9 cellular contexts compared by ENCODE assay signal in the genomic region with DNA sequence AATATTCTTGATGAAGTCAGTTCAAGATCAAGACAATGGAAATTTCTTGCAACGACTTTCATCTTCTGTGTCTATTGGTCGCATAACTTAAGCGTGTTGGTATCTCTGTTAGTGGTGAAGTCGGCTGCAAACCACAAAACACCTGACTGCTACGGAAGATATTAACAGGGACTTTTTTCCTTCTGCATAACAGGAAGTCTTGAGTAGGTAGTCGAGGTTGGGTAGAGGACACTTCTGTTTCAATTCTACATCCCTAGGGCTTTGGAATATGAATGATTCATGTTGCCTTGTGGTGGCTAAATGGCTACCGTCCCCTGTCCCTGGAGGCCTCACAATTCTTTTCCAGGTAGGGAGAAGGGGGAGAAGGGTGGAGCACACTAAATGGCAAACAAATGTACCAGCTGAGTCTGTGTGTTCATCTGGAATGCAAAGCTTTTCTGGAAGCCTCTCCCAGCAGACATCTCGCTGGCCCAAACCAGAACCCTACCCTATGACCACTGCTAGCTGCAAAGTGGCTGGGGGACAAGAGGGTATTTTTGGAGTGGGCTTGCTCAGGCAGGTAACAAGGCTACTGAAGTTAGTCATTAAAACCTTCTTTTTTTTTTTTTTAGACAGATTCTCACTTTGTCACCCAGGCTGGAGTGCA. TPM values are rescaled to one million over a fixed set of nuclear protein-coding genes. Genes with fewer than 3 reads are reported as not detected.
A peak's percentile ranks its signal among the peaks of the same experiment; 100 is the strongest.
DNase-seq lines count a peak whose midpoint lies in the region; ATAC-seq and TF ChIP-seq lines count a peak whose summit lies in the region.
"Had no signal": no experiment of that assay in that cellular context is flagged by ENCODE, and none has a peak within 500 bp of the region (broad histone marks: within the 10 kb centered on the region; RNA-seq: fewer than 3 reads in every experiment).

No MANE protein-coding gene starts in this region.

- ATAC-seq in GM18873 (IDR thresholded peaks at IDR 0.05; ENCODE audit: low FRiP score, unreplicated experiment) = peak; percentile 77
- peak; percentile 61 for ATAC-seq in HG02981 (IDR thresholded peaks at IDR 0.05; ENCODE audit: unreplicated experiment)
- ATAC-seq in activated CD4-positive, alpha-beta T cell treated with anti-CD3 and anti-CD28 coated beads for 36 hours = peak; percentile 88
- ATAC-seq in SK-N-SH treated with all-trans-retinoic acid at 6 μM for 48 hours = no peak

- H3K18ac ChIP-seq in mesenchymal stem cell (ENCODE audit: low read depth in 1 of 2, low read length in 2 of 2) = no peak overlapping the region

- no peak overlapping the region for H3K9ac ChIP-seq in mesenchymal stem cell (ENCODE audit: low read length)

- POLR2A ChIA-PET in activated CD4-positive, alpha-beta T cell treated with anti-CD3 and anti-CD28 coated beads for 36 hours (lab: Charles Lee) = interaction anchor here (0.6 to 0.8 kb wide), 2 partner anchors 8 to 9 kb away, joined by 3 to 4 read pairs; no protein-coding TSS in a partner anchor

- no peak overlapping the region for H2BK5ac ChIP-seq in mesenchymal stem cell (ENCODE audit: low read depth, low read length, poor library complexity, severe bottlenecking)

- no peak overlapping the region for H2AK5ac ChIP-seq in mesenchymal stem cell (ENCODE audit: low read length, severe bottlenecking)

- no peak overlapping the region for H2BK12ac ChIP-seq in mesenchymal stem cell (ENCODE audit: low read length in 2 of 2)

- CTCF ChIA-PET in activated CD4-positive, alpha-beta T cell treated with anti-CD3 and anti-CD28 coated beads for 36 hours (lab: Charles Lee) = interaction anchor here (0.8 to 1.8 kb wide), 3 partner anchors 22 to 684 kb away, joined by 3 to 4 read pairs (median 4); no protein-coding TSS in a partner anchor

- H3K79me1 ChIP-seq in mesenchymal stem cell (replicated peaks; ENCODE audit: low read length, poor library complexity, severe bottlenecking) = no peaks in the 10 kb centered on the region

- H3K4me2 ChIP-seq in mesenchymal stem cell (ENCODE audit: low read length, poor library complexity, severe bottlenecking) = no peak overlapping the region

- no peaks in the 10 kb centered on the region for H3K36me3 ChIP-seq in mesenchymal stem cell (ENCODE audit: control insufficient read depth in 1 of 2, insufficient read depth in 2 of 2, low read depth in 1 of 2, low read length in 2 of 2)

- H4K91ac ChIP-seq in mesenchymal stem cell (ENCODE audit: low read length) = no peak overlapping the region

- H3K27ac ChIP-seq in mesenchymal stem cell (ENCODE audit: low read length, poor library complexity, severe bottlenecking) = no peak overlapping the region

- H2AFZ ChIP-seq in mesenchymal stem cell (ENCODE audit: low read depth, low read length) = no peak overlapping the region

- no peak overlapping the region for H2BK120ac ChIP-seq in mesenchymal stem cell (ENCODE audit: low read depth, low read length)

- no peaks in the 10 kb centered on the region for H3K27me3 Mint-ChIP-seq in activated CD4-positive, alpha-beta T cell treated with anti-CD3 and anti-CD28 coated beads for 36 hours

- peaks cover 38% of the 10 kb centered on the region for H3K4me1 Mint-ChIP-seq in activated CD4-positive, alpha-beta T cell treated with anti-CD3 and anti-CD28 coated beads for 36 hours

- peak overlapping the region; percentile 32 for H3K4me3 Mint-ChIP-seq in activated CD4-positive, alpha-beta T cell treated with anti-CD3 and anti-CD28 coated beads for 36 hours

- DNase-seq in activated CD4-positive, alpha-beta T cell treated with anti-CD3 and anti-CD28 coated beads for 36 hours = peak; percentile 71
- peak; percentile 21 to 25 for DNase-seq in stimulated activated CD4-positive, alpha-beta T cell treated with anti-CD3 and anti-CD28 coated beads, Interleukin-15, amount 100 ng/mL, for 48 hours (ENCODE audit: low read depth in 2 of 2)
- DNase-seq in mesenchymal stem cell = no peak
- no peak for DNase-seq in UCSD-AML1 (lab: John Stamatoyannopoulos, UW; ENCODE audit: unreplicated experiment)
- no peak for DNase-seq in mucosa of gallbladder (ENCODE audit: low spot score)
- DNase-seq: mammary epithelial cell had no signal

- intact Hi-C loops in activated CD4-positive, alpha-beta T cell treated with anti-CD3 and anti-CD28 coated beads for 36 hours (cut with DNase I, micrococcal nuclease) = loop anchor here in 1 of 2 experiments (1.0 to 2.0 kb wide), 3 partner anchors 11 to 246 kb away; a partner anchor contains a TSS

- H3K9me3 Mint-ChIP-seq in activated CD4-positive, alpha-beta T cell treated with anti-CD3 and anti-CD28 coated beads for 36 hours (ENCODE audit: low read depth) = no peaks in the 10 kb centered on the region

- H3K27ac Mint-ChIP-seq in activated CD4-positive, alpha-beta T cell treated with anti-CD3 and anti-CD28 coated beads for 36 hours = peak overlapping the region; percentile 64

- no peaks in the 10 kb centered on the region for H3K36me3 Mint-ChIP-seq in activated CD4-positive, alpha-beta T cell treated with anti-CD3 and anti-CD28 coated beads for 36 hours (ENCODE audit: low read depth)

- no peak overlapping the region for H3K14ac ChIP-seq in mesenchymal stem cell (ENCODE audit: low read length in 2 of 2)

- H4K8ac ChIP-seq in mesenchymal stem cell (ENCODE audit: low read length) = no peak overlapping the region

- no peak overlapping the region for H3K4me3 ChIP-seq in mesenchymal stem cell (ENCODE audit: insufficient read depth in 1 of 2, low read depth in 1 of 2, low read length in 2 of 2)

- H2BK15ac ChIP-seq in mesenchymal stem cell (ENCODE audit: low read depth, poor library complexity, severe bottlenecking) = no peak overlapping the region

- no peaks in the 10 kb centered on the region for H3K9me3 ChIP-seq in mesenchymal stem cell (ENCODE audit: control insufficient read depth, low read length)

- 71% methylated on average over 7 of the region's 8 CpGs for WGBS in mesenchymal stem cell

- H3K23ac ChIP-seq in mesenchymal stem cell (ENCODE audit: low read length in 2 of 2) = no peak overlapping the region

- no peaks in the 10 kb centered on the region for H3K4me1 ChIP-seq in mesenchymal stem cell (ENCODE audit: control insufficient read depth, insufficient read depth, low read depth, low read length)

- H3K27me3 ChIP-seq in mesenchymal stem cell (ENCODE audit: control insufficient read depth in 1 of 2, insufficient read depth in 1 of 2, low read length in 2 of 2) = peaks cover 5 to 14% of the 10 kb centered on the region in 2 experiments

- no peak overlapping the region for H3K4ac ChIP-seq in mesenchymal stem cell (ENCODE audit: low read depth in 1 of 2, low read length in 2 of 2)

TF ChIP-seq in SK-N-SH treated with all-trans-retinoic acid at 6 μM for 48 hours, 23 proteins besides CTCF, POLR2A, EP300 and RAD21 (continues in another document):
- TF ChIP-seq, protein P1, sequence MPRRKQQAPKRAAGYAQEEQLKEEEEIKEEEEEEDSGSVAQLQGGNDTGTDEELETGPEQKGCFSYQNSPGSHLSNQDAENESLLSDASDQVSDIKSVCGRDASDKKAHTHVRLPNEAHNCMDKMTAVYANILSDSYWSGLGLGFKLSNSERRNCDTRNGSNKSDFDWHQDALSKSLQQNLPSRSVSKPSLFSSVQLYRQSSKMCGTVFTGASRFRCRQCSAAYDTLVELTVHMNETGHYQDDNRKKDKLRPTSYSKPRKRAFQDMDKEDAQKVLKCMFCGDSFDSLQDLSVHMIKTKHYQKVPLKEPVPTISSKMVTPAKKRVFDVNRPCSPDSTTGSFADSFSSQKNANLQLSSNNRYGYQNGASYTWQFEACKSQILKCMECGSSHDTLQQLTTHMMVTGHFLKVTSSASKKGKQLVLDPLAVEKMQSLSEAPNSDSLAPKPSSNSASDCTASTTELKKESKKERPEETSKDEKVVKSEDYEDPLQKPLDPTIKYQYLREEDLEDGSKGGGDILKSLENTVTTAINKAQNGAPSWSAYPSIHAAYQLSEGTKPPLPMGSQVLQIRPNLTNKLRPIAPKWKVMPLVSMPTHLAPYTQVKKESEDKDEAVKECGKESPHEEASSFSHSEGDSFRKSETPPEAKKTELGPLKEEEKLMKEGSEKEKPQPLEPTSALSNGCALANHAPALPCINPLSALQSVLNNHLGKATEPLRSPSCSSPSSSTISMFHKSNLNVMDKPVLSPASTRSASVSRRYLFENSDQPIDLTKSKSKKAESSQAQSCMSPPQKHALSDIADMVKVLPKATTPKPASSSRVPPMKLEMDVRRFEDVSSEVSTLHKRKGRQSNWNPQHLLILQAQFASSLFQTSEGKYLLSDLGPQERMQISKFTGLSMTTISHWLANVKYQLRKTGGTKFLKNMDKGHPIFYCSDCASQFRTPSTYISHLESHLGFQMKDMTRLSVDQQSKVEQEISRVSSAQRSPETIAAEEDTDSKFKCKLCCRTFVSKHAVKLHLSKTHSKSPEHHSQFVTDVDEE (CRISPR knock-in tag; IDR thresholded peaks at IDR 0.05) = no peak
- TF ChIP-seq GLIS3 (CRISPR knock-in tag; IDR thresholded peaks at IDR 0.05) (no peak), OSR1 (CRISPR knock-in tag; IDR thresholded peaks at IDR 0.05) (no peak), ISL1 (CRISPR knock-in tag; IDR thresholded peaks at IDR 0.05) (no peak), BACH2 (CRISPR knock-in tag; IDR thresholded peaks at IDR 0.05; ENCODE audit: borderline replicate concordance) (no peak), PPARA (CRISPR knock-in tag; IDR thresholded peaks at IDR 0.05; ENCODE audit: borderline replicate concordance) (no peak), SNAI2 (CRISPR knock-in tag; IDR thresholded peaks at IDR 0.05) (no peak), TOX (CRISPR knock-in tag; IDR thresholded peaks at IDR 0.05; ENCODE audit: borderline replicate concordance) (no peak), ARNTL (CRISPR knock-in tag; IDR thresholded peaks at IDR 0.05; ENCODE audit: borderline replicate concordance, low read depth) (no peak), TCF4 (CRISPR knock-in tag; IDR thresholded peaks at IDR 0.05; ENCODE audit: borderline replicate concordance) (no peak), ESRRG (CRISPR knock-in tag; IDR thresholded peaks at IDR 0.05) (no peak), ZFP30 (CRISPR knock-in tag; IDR thresholded peaks at IDR 0.05) (no peak)
- TF ChIP-seq, protein P2, sequence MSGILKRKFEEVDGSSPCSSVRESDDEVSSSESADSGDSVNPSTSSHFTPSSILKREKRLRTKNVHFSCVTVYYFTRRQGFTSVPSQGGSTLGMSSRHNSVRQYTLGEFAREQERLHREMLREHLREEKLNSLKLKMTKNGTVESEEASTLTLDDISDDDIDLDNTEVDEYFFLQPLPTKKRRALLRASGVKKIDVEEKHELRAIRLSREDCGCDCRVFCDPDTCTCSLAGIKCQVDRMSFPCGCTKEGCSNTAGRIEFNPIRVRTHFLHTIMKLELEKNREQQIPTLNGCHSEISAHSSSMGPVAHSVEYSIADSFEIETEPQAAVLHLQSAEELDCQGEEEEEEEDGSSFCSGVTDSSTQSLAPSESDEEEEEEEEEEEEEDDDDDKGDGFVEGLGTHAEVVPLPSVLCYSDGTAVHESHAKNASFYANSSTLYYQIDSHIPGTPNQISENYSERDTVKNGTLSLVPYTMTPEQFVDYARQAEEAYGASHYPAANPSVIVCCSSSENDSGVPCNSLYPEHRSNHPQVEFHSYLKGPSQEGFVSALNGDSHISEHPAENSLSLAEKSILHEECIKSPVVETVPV (CRISPR knock-in tag; IDR thresholded peaks at IDR 0.05) = no peak

RNA-seq across cellular contexts. Expression of a gene that starts 34.6 kb away (rescaled TPM):
- total RNA-seq in activated CD4-positive, alpha-beta T cell treated with anti-CD3 and anti-CD28 coated beads for 36 hours = not detected
- not detected for polyA plus RNA-seq in mesenchymal stem cell (2013, experiment 1 of 2)
- polyA plus RNA-seq in mesenchymal stem cell (2013, experiment 2 of 2) = not detected
- not detected for total RNA-seq in mucosa of gallbladder
- total RNA-seq: mammary epithelial cell had no signal
- polyA plus RNA-seq: mammary epithelial cell had no signal

Comparison
In these comparisons a context has a peak if more than half of its experiments do, and no peak if none do; other contexts are left out.
1. DNase-seq: peak in activated CD4-positive, alpha-beta T cell treated with anti-CD3 and anti-CD28 coated beads for 36 hours (single experiment) and stimulated activated CD4-positive, alpha-beta T cell treated with anti-CD3 and anti-CD28 coated beads, Interleukin-15, amount 100 ng/mL, for 48 hours (2 of 2); none in mesenchymal stem cell (single experiment), UCSD-AML1 (single experiment) and mucosa of gallbladder (single experiment).